ENCODE assay signal across 24 cellular contexts in genomic region chr13:19967619-19968018, GRCh38. TPM values are rescaled to one million over a fixed set of nuclear protein-coding genes. Genes with fewer than 3 reads are reported as not detected.
A peak's percentile ranks its signal among the peaks of the same experiment; 100 is the strongest.
DNase-seq lines count a peak whose midpoint lies in the region; ATAC-seq, FAIRE-seq and TF ChIP-seq lines count a peak whose summit lies in the region.
"Had no signal": no experiment of that assay in that cellular context is flagged by ENCODE, and none has a peak within 500 bp of the region (broad histone marks: within the 10 kb centered on the region; RNA-seq: fewer than 3 reads in every experiment).

No MANE protein-coding gene starts in this region.

- H3K4me2 ChIP-seq in neural progenitor cell: no peak overlapping the region

- no peak overlapping the region for H2AFZ ChIP-seq in neural progenitor cell (replicated peaks)

- H3K9me3 ChIP-seq in RWPE2 (ENCODE audit: severe bottlenecking) (no peaks in the 10 kb centered on the region), neural progenitor cell (ENCODE audit: low read depth) (no peaks in the 10 kb centered on the region)
- H3K9me3 ChIP-seq: HAP-1, upper lobe of right lung had no signal

- H3K4me3 ChIP-seq in RWPE2 (ENCODE audit: severe bottlenecking) (no peak overlapping the region), neural progenitor cell (no peak overlapping the region)
- H3K4me3 ChIP-seq: HAP-1, lung, upper lobe of right lung had no signal

- H3K27me3 ChIP-seq in RWPE2 (ENCODE audit: insufficient read depth, poor library complexity, severe bottlenecking) (no peaks in the 10 kb centered on the region), neural progenitor cell (no peaks in the 10 kb centered on the region)
- H3K27me3 ChIP-seq: upper lobe of right lung had no signal

- peaks cover 2% of the 10 kb centered on the region for H3K9me3 Mint-ChIP-seq in neural progenitor cell
- H3K9me3 Mint-ChIP-seq: activated CD4-positive, alpha-beta T cell treated with anti-CD3 and anti-CD28 coated beads, Interleukin-2, amount 10 ng/mL, durations not matched to agents 7 days and 5 days; activated naive CD4-positive, alpha-beta T cell treated with anti-CD3 and anti-CD28 coated beads, Interleukin-2, amount 10 ng/mL, durations not matched to agents 7 days and 5 days; natural killer cell treated with Interleukin-12 subunit alpha and Interleukin-12 subunit beta and Interleukin-15 and Interleukin-18, amount 100 ng/mL, for 72 hours had no signal

- H3K36me3 ChIP-seq in RWPE2 (ENCODE audit: low read depth) (peaks cover 79% of the 10 kb centered on the region), neural progenitor cell (peaks cover 26% of the 10 kb centered on the region)

- no peak overlapping the region for H3K9ac ChIP-seq in neural progenitor cell

- no peak overlapping the region for H3K27ac Mint-ChIP-seq in neural progenitor cell
- H3K27ac Mint-ChIP-seq: activated CD4-positive, alpha-beta T cell treated with anti-CD3 and anti-CD28 coated beads, Interleukin-2, amount 10 ng/mL, durations not matched to agents 7 days and 5 days; activated naive CD4-positive, alpha-beta T cell treated with anti-CD3 and anti-CD28 coated beads, Interleukin-2, amount 10 ng/mL, durations not matched to agents 7 days and 5 days; B cell; natural killer cell treated with Interleukin-12 subunit alpha and Interleukin-12 subunit beta and Interleukin-15 and Interleukin-18, amount 100 ng/mL, for 72 hours had no signal

- no peak for DNase-seq in RWPE2 (ENCODE audit: low spot score)
- DNase-seq in myocyte (ENCODE audit: low read depth): peak; percentile 25
- DNase-seq in H54 (ENCODE audit: insufficient read length, low spot score): no peak
- no peak for DNase-seq in NK-92 treated with Interleukin-12 subunit alpha and Interleukin-12 subunit beta, amount 100 ng/mL, for 24 hours (lab: John Stamatoyannopoulos, UW)
- no peak for DNase-seq in neural progenitor cell (ENCODE audit: low spot score)
- no peak for DNase-seq in activated CD4-positive, alpha-beta T cell treated with anti-CD3 and anti-CD28 coated beads for 48 hours
- DNase-seq: activated CD4-positive, alpha-beta T cell treated with anti-CD3 and anti-CD28 coated beads, Interleukin-2, amount 10 ng/mL, durations not matched to agents 7 days and 5 days; activated naive CD4-positive, alpha-beta T cell treated with anti-CD3 and anti-CD28 coated beads, Interleukin-2, amount 10 ng/mL, durations not matched to agents 7 days and 5 days; activated T-cell treated with anti-CD3 and anti-CD28 coated beads for 4 hours; cortex of kidney; NCI-H1436 treated with DMSO at 0.1 percent for 48 hours; NCI-H226; Right ventricle myocardium superior; stimulated activated CD4-positive, alpha-beta T cell treated with anti-CD3 and anti-CD28 coated beads, Interleukin-12 subunit alpha, Interleukin-12 subunit beta, amount 100 ng/mL, for 4 hours; stimulated activated naive CD8-positive, alpha-beta T cell treated with anti-CD3 and anti-CD28 coated beads, Interleukin-15, Interleukin-2, amounts not matched to agents 100 U/mL and 50 U/mL, for 24 hours; T-helper 2 cell had no signal

- H3K27me3 Mint-ChIP-seq in neural progenitor cell (ENCODE audit: insufficient read depth, low read depth): no peaks in the 10 kb centered on the region
- H3K27me3 Mint-ChIP-seq: activated CD4-positive, alpha-beta T cell treated with anti-CD3 and anti-CD28 coated beads, Interleukin-2, amount 10 ng/mL, durations not matched to agents 7 days and 5 days; activated naive CD4-positive, alpha-beta T cell treated with anti-CD3 and anti-CD28 coated beads, Interleukin-2, amount 10 ng/mL, durations not matched to agents 7 days and 5 days; B cell; natural killer cell treated with Interleukin-12 subunit alpha and Interleukin-12 subunit beta and Interleukin-15 and Interleukin-18, amount 100 ng/mL, for 72 hours had no signal

- H3K27ac ChIP-seq in RWPE2 (ENCODE audit: poor library complexity, severe bottlenecking) (no peak overlapping the region), neural progenitor cell (no peak overlapping the region)
- H3K27ac ChIP-seq: epithelial cell of prostate, upper lobe of right lung had no signal

- no peaks in the 10 kb centered on the region for H3K4me1 ChIP-seq in RWPE2 (ENCODE audit: insufficient read depth, poor library complexity, severe bottlenecking)
- peaks cover 4% of the 10 kb centered on the region for H3K4me1 ChIP-seq in neural progenitor cell
- H3K4me1 ChIP-seq: HAP-1 had no signal

- H4K20me1 ChIP-seq in neural progenitor cell (ENCODE audit: low read depth): peaks cover 100% of the 10 kb centered on the region

- peak; percentile 7 for TF ChIP-seq CTCF in RWPE2 (IDR thresholded peaks at IDR 0.05; ENCODE audit: poor library complexity, severe bottlenecking)
- no peak for TF ChIP-seq CTCF in neural progenitor cell (IDR thresholded peaks at IDR 0.05)

- H3K79me2 ChIP-seq in neural progenitor cell (ENCODE audit: low read depth): peaks cover 100% of the 10 kb centered on the region

- ATAC-seq in GM18868 (IDR thresholded peaks at IDR 0.05; ENCODE audit: unreplicated experiment) (peak; percentile 61), HG03103 (IDR thresholded peaks at IDR 0.05; ENCODE audit: low read depth, unreplicated experiment) (peak; percentile 84), RWPE2 (ENCODE audit: low read depth) (no peak)
- ATAC-seq: natural killer cell treated with Interleukin-12 subunit alpha and Interleukin-12 subunit beta and Interleukin-15 and Interleukin-18, amount 100 ng/mL, for 72 hours; stimulated activated naive CD8-positive, alpha-beta T cell treated with anti-CD3 and anti-CD28 coated beads, Interleukin-15, Interleukin-2, amounts not matched to agents 100 U/mL and 50 U/mL, for 24 hours; upper lobe of right lung had no signal

- peaks cover 28% of the 10 kb centered on the region for H3K36me3 Mint-ChIP-seq in neural progenitor cell

- no peak overlapping the region for H3K4me3 Mint-ChIP-seq in neural progenitor cell
- H3K4me3 Mint-ChIP-seq: activated CD4-positive, alpha-beta T cell treated with anti-CD3 and anti-CD28 coated beads, Interleukin-2, amount 10 ng/mL, durations not matched to agents 7 days and 5 days; activated naive CD4-positive, alpha-beta T cell treated with anti-CD3 and anti-CD28 coated beads, Interleukin-2, amount 10 ng/mL, durations not matched to agents 7 days and 5 days; B cell; natural killer cell treated with Interleukin-12 subunit alpha and Interleukin-12 subunit beta and Interleukin-15 and Interleukin-18, amount 100 ng/mL, for 72 hours had no signal

- no peak for TF ChIP-seq POLR2A in H54 (IDR thresholded peaks at IDR 0.05; ENCODE audit: low read depth, low read length)

- no peaks in the 10 kb centered on the region for H3K4me1 Mint-ChIP-seq in neural progenitor cell

- no peaks in the 10 kb centered on the region for H3F3A ChIP-seq in neural progenitor cell (ENCODE audit: low read depth)

- FAIRE-seq in H54 (lab: Jason Lieb, UNC): no peak

RNA-seq across cellular contexts. Expression of gene ZMYM2, which starts 9.1 kb away (rescaled TPM):
- 97.3 and 98.3 TPM in 2 replicates for total RNA-seq in myocyte
- 30.5 TPM for polyA plus RNA-seq in myocyte (2012)
- 203 and 303 TPM in 2 replicates for total RNA-seq in neural progenitor cell (ENCODE audit: low replicate concordance)
